In the genomic region with DNA sequence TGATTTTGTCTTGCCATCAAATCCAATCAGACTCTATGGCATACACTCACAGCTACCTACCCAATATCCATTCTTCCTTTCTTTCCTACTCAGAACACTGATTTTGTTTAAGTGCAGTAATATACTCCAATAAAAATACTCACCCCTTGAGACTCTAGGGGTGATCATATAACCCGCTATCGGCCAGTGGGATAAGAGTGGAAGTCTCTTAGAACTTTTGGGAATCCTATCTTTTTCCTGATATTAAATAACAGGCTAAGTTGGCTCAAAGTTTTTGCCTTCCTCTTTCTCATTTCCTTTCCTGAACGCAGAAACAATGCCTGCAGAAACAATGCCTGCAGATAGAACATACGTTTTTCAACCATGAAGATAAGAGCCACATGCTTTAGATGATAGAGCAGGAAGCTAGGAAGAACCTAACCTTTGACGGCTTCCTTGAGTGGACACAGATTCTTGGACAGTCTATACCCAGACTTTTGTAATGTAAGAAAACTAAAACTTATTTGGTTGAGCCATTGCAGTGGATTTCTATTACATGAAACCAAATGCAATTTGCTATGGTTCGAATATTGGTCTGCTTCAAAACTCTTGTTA, we compare ENCODE assay signal across 25 cellular contexts.
"Had no signal": no experiment of that assay in that cellular context is flagged by ENCODE, and none has a peak within 500 bp of the region (broad histone marks: within the 10 kb centered on the region; RNA-seq: fewer than 3 reads in every experiment).

No MANE protein-coding gene starts in this region.

- H3K4me3 ChIP-seq: coronary artery, dorsolateral prefrontal cortex, esophagus squamous epithelium, gastrocnemius medialis, heart right ventricle, left ventricle myocardium inferior, lower lobe of right lung, mucosa of descending colon had no signal

- H3K4me1 Mint-ChIP-seq: immature natural killer cell, mesothelial cell of epicardium, naive B cell had no signal

- H3K36me3 Mint-ChIP-seq: immature natural killer cell, mesothelial cell of epicardium, naive B cell had no signal

- DNase-seq: dermis blood vessel endothelial cell; dorsolateral prefrontal cortex; effector CD4-positive, alpha-beta T cell; effector memory CD4-positive, alpha-beta T cell; erythroblast; esophagus squamous epithelium; foreskin fibroblast; foreskin melanocyte; gastrocnemius medialis; glutamatergic neuron; head of caudate nucleus; heart right ventricle; hippocampal formation; immature natural killer cell; islet precursor cell; kidney; kidney glomerular epithelial cell; left colon; left ventricle myocardium inferior; lower lobe of right lung; mesenchymal stem cell; mucosa of descending colon; naive B cell had no signal

- H3K4me3 Mint-ChIP-seq: immature natural killer cell, mesothelial cell of epicardium, naive B cell had no signal

- H3K27ac Mint-ChIP-seq: immature natural killer cell, mesothelial cell of epicardium, naive B cell had no signal
